18 cellular contexts compared by ENCODE assay signal in genomic region chr14:38404100-38404541, GRCh38.
DNase-seq lines count a peak whose midpoint lies in the region; ATAC-seq, FAIRE-seq and TF ChIP-seq lines count a peak whose summit lies in the region.
"Had no signal": no experiment of that assay in that cellular context is flagged by ENCODE, and none has a peak within 500 bp of the region (broad histone marks: within the 10 kb centered on the region; RNA-seq: fewer than 3 reads in every experiment).

No MANE protein-coding gene starts in this region.

- H3K4me1 ChIP-seq in keratinocyte (ENCODE audit: control insufficient read depth, extremely low read depth, insufficient read depth, low read length), result peaks cover 8% of the 10 kb centered on the region
- H3K4me1 ChIP-seq: A549, parathyroid adenoma, spleen, stomach had no signal

- H3K9ac ChIP-seq in keratinocyte (ENCODE audit: control insufficient read depth, extremely low read depth, insufficient read depth, low read length), result no peak overlapping the region
- H3K9ac ChIP-seq: parathyroid adenoma had no signal

- POLR2A ChIA-PET in AG04449 (lab: Yijun Ruan, JAX), result interaction anchor here (1.0 to 3.4 kb wide), 4 partner anchors 149 to 195 kb away, joined by 6 to 16 read pairs (median 8); partner anchors contain the start of gene CLEC14A

- dilution Hi-C loops in keratinocyte (cut with MboI; ENCODE audit: extremely low pct_ligation_motif_present, low sequenced_read_pairs), result no loop called here

- H3K27me3 ChIP-seq in keratinocyte (ENCODE audit: control insufficient read depth, extremely low read depth, insufficient read depth, low read length), result no peaks in the 10 kb centered on the region
- H3K27me3 ChIP-seq: spleen, stomach had no signal

- no peak for ATAC-seq in GM18520 (IDR thresholded peaks at IDR 0.05; ENCODE audit: unreplicated experiment)
- ATAC-seq in HG03025 (IDR thresholded peaks at IDR 0.05; ENCODE audit: low FRiP score, unreplicated experiment), result no peak
- ATAC-seq: A549; activated CD4-positive, CD25-positive, alpha-beta regulatory T cell treated with anti-CD3 and anti-CD28 coated beads, Interleukin-2, amount 50 U/mL, for 24 hours; left cardiac atrium; mucosa of descending colon had no signal

- no peaks in the 10 kb centered on the region for H3K9me1 ChIP-seq in keratinocyte (ENCODE audit: control insufficient read depth, extremely low read depth, insufficient read depth, low read length)

- H3K36me3 ChIP-seq in keratinocyte (ENCODE audit: control insufficient read depth in 2 of 2, extremely low read depth in 1 of 2, insufficient read depth in 2 of 2, low read length in 2 of 2), result no peaks in the 10 kb centered on the region
- H3K36me3 ChIP-seq: spleen, stomach had no signal

- H3K9me3 ChIP-seq in keratinocyte (ENCODE audit: control insufficient read depth, low read depth, low read length), result no peaks in the 10 kb centered on the region
- H3K9me3 ChIP-seq: A549, mucosa of descending colon, spleen, stomach had no signal

- H3K79me2 ChIP-seq in keratinocyte (ENCODE audit: control insufficient read depth, insufficient read depth, low read length), result no peaks in the 10 kb centered on the region
- H3K79me2 ChIP-seq: parathyroid adenoma had no signal

- no peak overlapping the region for H3K4me3 ChIP-seq in AG04449 (ENCODE audit: low read depth, low read length)
- H3K4me3 ChIP-seq in astrocyte of the cerebellum (ENCODE audit: low read depth, low read length), result no peak overlapping the region
- no peak overlapping the region for H3K4me3 ChIP-seq in keratinocyte (ENCODE audit: control insufficient read depth in 2 of 3, extremely low read depth in 1 of 3, insufficient read depth in 2 of 3, low read depth in 1 of 3, low read length in 3 of 3)
- H3K4me3 ChIP-seq: A549, mucosa of descending colon, spleen, stomach had no signal

- CTCF ChIA-PET in AG04449 (lab: Yijun Ruan, JAX), result interaction anchor here (1.2 to 1.6 kb wide), 3 partner anchors 149 to 418 kb away, joined by 3 to 5 read pairs (median 4); partner anchors contain the start of gene SSTR1

- H3K27ac ChIP-seq in keratinocyte (ENCODE audit: control insufficient read depth, insufficient read depth, low read length), result no peak overlapping the region
- H3K27ac ChIP-seq: A549, parathyroid adenoma, spleen, stomach had no signal

- no peak for FAIRE-seq in keratinocyte (lab: Jason Lieb, UNC)
- FAIRE-seq: A549 had no signal

- peak overlapping the region; percentile 27 for H3K4me2 ChIP-seq in keratinocyte (ENCODE audit: control insufficient read depth, extremely low read depth, insufficient read depth, low read depth, low read length)
- H3K4me2 ChIP-seq: A549 had no signal

- in situ Hi-C loops in astrocyte of the cerebellum (cut with HindIII; ENCODE audit: low sequenced_read_pairs), result no loop called here

- TF ChIP-seq CTCF in AG04449 (IDR thresholded peaks at IDR 0.05; ENCODE audit: insufficient read depth, low read length, missing control alignments) (no peak), astrocyte of the cerebellum (IDR thresholded peaks at IDR 0.05; ENCODE audit: low read depth, low read length, missing control alignments) (no peak), keratinocyte (optimal IDR thresholded peaks at IDR 0.05 in 1 of 3, IDR thresholded peaks at IDR 0.05 in 1 of 3, conservative IDR thresholded peaks at IDR 0.05 in 1 of 3; ENCODE audit: extremely low read depth in 1 of 3, insufficient read depth in 2 of 3, low read length in 3 of 3) (no peak)

- H2AFZ ChIP-seq in keratinocyte (ENCODE audit: control insufficient read depth, low read length), result no peak overlapping the region
- H2AFZ ChIP-seq: parathyroid adenoma had no signal

- DNase-seq in AG04449 (ENCODE audit: low read depth, low spot score) (peak; percentile 81), HT1080 (ENCODE audit: low read depth) (peak; percentile 13), astrocyte of the cerebellum (ENCODE audit: low read depth) (peak; percentile 4), keratinocyte (ENCODE audit: low read depth, low spot score) (no peak), NCI-H1436 treated with DMSO at 0.1 percent for 48 hours (lab: John Stamatoyannopoulos, UW) (no peak), occipital lobe (lab: John Stamatoyannopoulos, UW) (no peak)
- DNase-seq: activated naive CD4-positive, alpha-beta T cell treated with anti-CD3 and anti-CD28 coated beads, Interleukin-2, amount 10 ng/mL, durations not matched to agents 7 days and 5 days; left cardiac atrium; mucosa of descending colon; NCI-H2081 treated with DMSO at 0.1 percent for 48 hours; NCI-H774; spleen; stomach had no signal

- no peaks in the 10 kb centered on the region for H4K20me1 ChIP-seq in keratinocyte (ENCODE audit: control insufficient read depth, extremely low read depth, insufficient read depth, low read length)

Comparison
In these comparisons a context has a peak if more than half of its experiments do, and no peak if none do; other contexts are left out.
1. DNase-seq: peak in AG04449 (single experiment), HT1080 (single experiment) and astrocyte of the cerebellum (single experiment); none in keratinocyte (single experiment), NCI-H1436 treated with DMSO at 0.1 percent for 48 hours (single experiment) and occipital lobe (single experiment).